ENCODE assay signal across 8 cellular contexts in genomic region chr7:121302214-121302745, GRCh38. TPM values are rescaled to one million over a fixed set of nuclear protein-coding genes. Genes with fewer than 3 reads are reported as not detected.
DNase-seq lines count a peak whose midpoint lies in the region; ATAC-seq and TF ChIP-seq lines count a peak whose summit lies in the region.

No MANE protein-coding gene starts in this region.

- TF ChIP-seq CTCF in mucosa of descending colon (IDR thresholded peaks at IDR 0.05) = no peak
- TF ChIP-seq CTCF in transverse colon (IDR thresholded peaks at IDR 0.05) = no peak
- no peak for TF ChIP-seq CTCF in BE2C (IDR thresholded peaks at IDR 0.05; ENCODE audit: low read depth, low read length)

- no peak for TF ChIP-seq EP300 in transverse colon (IDR thresholded peaks at IDR 0.05; ENCODE audit: low read depth)

- H3K9me3 ChIP-seq in mucosa of descending colon (no peaks in the 10 kb centered on the region), transverse colon (no peaks in the 10 kb centered on the region), BE2C (no peaks in the 10 kb centered on the region)

- H3K27me3 ChIP-seq in transverse colon = no peaks in the 10 kb centered on the region
- peaks cover 15% of the 10 kb centered on the region for H3K27me3 ChIP-seq in BE2C

- H3K36me3 ChIP-seq in mucosa of descending colon (ENCODE audit: low read depth) = no peaks in the 10 kb centered on the region
- no peaks in the 10 kb centered on the region for H3K36me3 ChIP-seq in transverse colon
- no peaks in the 10 kb centered on the region for H3K36me3 ChIP-seq in BE2C

- H3K27ac ChIP-seq in transverse colon = no peak overlapping the region

- in situ Hi-C loops in transverse colon (cut with MboI; ENCODE audit: low pct_ligation_motif_present in 1 of 4, low pct_unique_long_range_greater_than_20kb in 1 of 4, low sequenced_read_pairs in 3 of 4) = no loop called here

- intact Hi-C loops in mucosa of descending colon (cut with DNase I, micrococcal nuclease) (no loop called here), transverse colon (cut with DNase I; ENCODE audit: low total_unique reads) (no loop called here)

- no peak for TF ChIP-seq POLR2A in transverse colon (IDR thresholded peaks at IDR 0.05)

- peak; percentile 98 for ATAC-seq in GM18909 (IDR thresholded peaks at IDR 0.05; ENCODE audit: poor library complexity, unreplicated experiment)
- peak; percentile 95 for ATAC-seq in HG02610 (IDR thresholded peaks at IDR 0.05; ENCODE audit: unreplicated experiment)
- ATAC-seq in mucosa of descending colon = peak; percentile 50

- no peaks in the 10 kb centered on the region for H3K4me1 ChIP-seq in mucosa of descending colon (ENCODE audit: low read depth)
- peaks cover 0 to 11% (median 0%) of the 10 kb centered on the region in 4 donors for H3K4me1 ChIP-seq in transverse colon
- H3K4me1 ChIP-seq in BE2C = no peaks in the 10 kb centered on the region

- DNase-seq in MV-4-11 (lab: John Stamatoyannopoulos, UW) = peak; percentile 58
- DNase-seq in mucosa of descending colon = no peak
- no peak for DNase-seq in kidney glomerular epithelial cell (lab: John Stamatoyannopoulos, UW)
- no peak for DNase-seq in transverse colon
- DNase-seq in BE2C = no peak
- DNase-seq in COR-L47 (lab: John Stamatoyannopoulos, UW) = no peak

- WGBS in transverse colon (ENCODE audit: low coverage in 1 of 2), 2 donors = 73 to 80% methylated on average over 4 to 8 of the region's 8 CpGs

- H3K4me3 ChIP-seq in mucosa of descending colon = no peak overlapping the region
- no peak overlapping the region for H3K4me3 ChIP-seq in transverse colon
- H3K4me3 ChIP-seq in BE2C (ENCODE audit: low read depth, low read length) = no peak overlapping the region

RNA-seq across cellular contexts. Expression of gene WNT16, which starts 26.5 kb away (rescaled TPM):
- total RNA-seq in mucosa of descending colon = 1 to 10 TPM in 1 of 3 donors, not detected in 2; 1.4 TPM
- total RNA-seq in transverse colon = under 1 TPM in 1 of 4 donors, not detected in 3; 0.32 TPM
- not detected for polyA plus RNA-seq in BE2C (2012; ENCODE audit: insufficient read depth, insufficient read length, low read depth)
